Comparison of ENCODE assay signal across 1 cellular context in the genomic region with DNA sequence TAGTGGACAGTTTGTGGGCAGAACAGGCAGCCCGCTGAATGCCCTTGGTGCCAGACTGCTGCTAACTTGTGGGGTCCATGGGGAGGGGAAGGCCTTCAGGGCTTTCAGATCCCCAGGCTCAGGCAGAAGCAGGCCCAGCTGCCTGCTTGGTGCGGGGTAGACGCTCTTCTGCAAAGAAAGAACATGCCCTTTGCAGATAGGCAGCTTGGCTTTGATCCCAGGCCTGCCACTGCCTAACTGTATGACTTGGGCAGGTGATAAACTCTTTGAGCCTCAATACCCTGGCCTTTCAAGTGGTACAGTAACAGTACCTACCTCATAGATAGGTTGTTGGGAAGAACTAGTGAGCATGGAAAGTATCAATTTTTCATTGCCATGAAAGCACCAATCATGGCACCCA.
TF ChIP-seq lines count a peak whose summit lies in the region.

No MANE protein-coding gene starts in this region.

TF ChIP-seq in HepG2, 621 proteins besides CTCF, POLR2A, EP300 and RAD21:
- TF ChIP-seq ZNF20 (CRISPR knock-in tag; IDR thresholded peaks at IDR 0.05): no peak
- TF ChIP-seq NFYB (CRISPR knock-in tag; IDR thresholded peaks at IDR 0.05): no peak
- TF ChIP-seq, protein P1, sequence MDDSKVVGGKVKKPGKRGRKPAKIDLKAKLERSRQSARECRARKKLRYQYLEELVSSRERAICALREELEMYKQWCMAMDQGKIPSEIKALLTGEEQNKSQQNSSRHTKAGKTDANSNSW (CRISPR knock-in tag; IDR thresholded peaks at IDR 0.05; ENCODE audit: borderline replicate concordance): no peak
- no peak for TF ChIP-seq ATAD3A (CRISPR knock-in tag; IDR thresholded peaks at IDR 0.05)
- TF ChIP-seq, protein P2, sequence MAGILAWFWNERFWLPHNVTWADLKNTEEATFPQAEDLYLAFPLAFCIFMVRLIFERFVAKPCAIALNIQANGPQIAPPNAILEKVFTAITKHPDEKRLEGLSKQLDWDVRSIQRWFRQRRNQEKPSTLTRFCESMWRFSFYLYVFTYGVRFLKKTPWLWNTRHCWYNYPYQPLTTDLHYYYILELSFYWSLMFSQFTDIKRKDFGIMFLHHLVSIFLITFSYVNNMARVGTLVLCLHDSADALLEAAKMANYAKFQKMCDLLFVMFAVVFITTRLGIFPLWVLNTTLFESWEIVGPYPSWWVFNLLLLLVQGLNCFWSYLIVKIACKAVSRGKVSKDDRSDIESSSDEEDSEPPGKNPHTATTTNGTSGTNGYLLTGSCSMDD (CRISPR knock-in tag; IDR thresholded peaks at IDR 0.05): no peak
- no peak for TF ChIP-seq EZH2 (conservative IDR thresholded peaks at IDR 0.05; ENCODE audit: low read depth, low read length)
- TF ChIP-seq, protein P3, sequence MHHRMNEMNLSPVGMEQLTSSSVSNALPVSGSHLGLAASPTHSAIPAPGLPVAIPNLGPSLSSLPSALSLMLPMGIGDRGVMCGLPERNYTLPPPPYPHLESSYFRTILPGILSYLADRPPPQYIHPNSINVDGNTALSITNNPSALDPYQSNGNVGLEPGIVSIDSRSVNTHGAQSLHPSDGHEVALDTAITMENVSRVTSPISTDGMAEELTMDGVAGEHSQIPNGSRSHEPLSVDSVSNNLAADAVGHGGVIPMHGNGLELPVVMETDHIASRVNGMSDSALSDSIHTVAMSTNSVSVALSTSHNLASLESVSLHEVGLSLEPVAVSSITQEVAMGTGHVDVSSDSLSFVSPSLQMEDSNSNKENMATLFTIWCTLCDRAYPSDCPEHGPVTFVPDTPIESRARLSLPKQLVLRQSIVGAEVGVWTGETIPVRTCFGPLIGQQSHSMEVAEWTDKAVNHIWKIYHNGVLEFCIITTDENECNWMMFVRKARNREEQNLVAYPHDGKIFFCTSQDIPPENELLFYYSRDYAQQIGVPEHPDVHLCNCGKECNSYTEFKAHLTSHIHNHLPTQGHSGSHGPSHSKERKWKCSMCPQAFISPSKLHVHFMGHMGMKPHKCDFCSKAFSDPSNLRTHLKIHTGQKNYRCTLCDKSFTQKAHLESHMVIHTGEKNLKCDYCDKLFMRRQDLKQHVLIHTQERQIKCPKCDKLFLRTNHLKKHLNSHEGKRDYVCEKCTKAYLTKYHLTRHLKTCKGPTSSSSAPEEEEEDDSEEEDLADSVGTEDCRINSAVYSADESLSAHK (CRISPR knock-in tag; IDR thresholded peaks at IDR 0.05; ENCODE audit: borderline replicate concordance): no peak
- TF ChIP-seq, protein P4, sequence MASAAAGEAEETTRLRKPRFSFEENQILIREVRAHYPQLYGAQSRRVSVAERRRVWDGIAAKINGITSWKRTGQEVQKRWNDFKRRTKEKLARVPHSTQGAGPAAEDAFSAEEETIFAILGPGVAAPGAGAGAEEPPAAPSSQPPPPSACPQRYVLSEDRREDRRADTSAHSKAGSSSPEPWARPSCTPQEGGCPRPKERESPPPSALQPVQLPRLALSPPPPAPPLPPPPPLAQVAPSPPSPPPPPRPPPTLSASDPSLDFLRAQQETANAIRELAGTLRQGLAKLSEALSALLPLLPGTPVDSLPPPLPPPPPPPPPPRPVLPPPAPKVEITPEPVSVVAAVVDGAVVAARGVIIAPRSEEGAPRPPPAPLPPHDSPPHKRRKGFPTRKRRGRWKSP (CRISPR knock-in tag; IDR thresholded peaks at IDR 0.05): no peak
- TF ChIP-seq ZFP90 (CRISPR knock-in tag; IDR thresholded peaks at IDR 0.05; ENCODE audit: borderline replicate concordance): no peak
- no peak for TF ChIP-seq SMARCE1 (IDR thresholded peaks at IDR 0.05; ENCODE audit: borderline replicate concordance)
- TF ChIP-seq NR2C2 (CRISPR knock-in tag; IDR thresholded peaks at IDR 0.05; ENCODE audit: borderline replicate concordance): no peak
- TF ChIP-seq NAIF1 (CRISPR knock-in tag; IDR thresholded peaks at IDR 0.05; ENCODE audit: borderline replicate concordance): no peak
- TF ChIP-seq, protein P5, sequence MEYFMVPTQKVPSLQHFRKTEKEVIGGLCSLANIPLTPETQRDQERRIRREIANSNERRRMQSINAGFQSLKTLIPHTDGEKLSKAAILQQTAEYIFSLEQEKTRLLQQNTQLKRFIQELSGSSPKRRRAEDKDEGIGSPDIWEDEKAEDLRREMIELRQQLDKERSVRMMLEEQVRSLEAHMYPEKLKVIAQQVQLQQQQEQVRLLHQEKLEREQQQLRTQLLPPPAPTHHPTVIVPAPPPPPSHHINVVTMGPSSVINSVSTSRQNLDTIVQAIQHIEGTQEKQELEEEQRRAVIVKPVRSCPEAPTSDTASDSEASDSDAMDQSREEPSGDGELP (IDR thresholded peaks at IDR 0.05; ENCODE audit: borderline replicate concordance, low read depth): no peak
- TF ChIP-seq ARHGAP35 (CRISPR knock-in tag; IDR thresholded peaks at IDR 0.05; ENCODE audit: borderline replicate concordance): no peak
